Comparison of ENCODE assay signal across 8 cellular contexts in the genomic region with DNA sequence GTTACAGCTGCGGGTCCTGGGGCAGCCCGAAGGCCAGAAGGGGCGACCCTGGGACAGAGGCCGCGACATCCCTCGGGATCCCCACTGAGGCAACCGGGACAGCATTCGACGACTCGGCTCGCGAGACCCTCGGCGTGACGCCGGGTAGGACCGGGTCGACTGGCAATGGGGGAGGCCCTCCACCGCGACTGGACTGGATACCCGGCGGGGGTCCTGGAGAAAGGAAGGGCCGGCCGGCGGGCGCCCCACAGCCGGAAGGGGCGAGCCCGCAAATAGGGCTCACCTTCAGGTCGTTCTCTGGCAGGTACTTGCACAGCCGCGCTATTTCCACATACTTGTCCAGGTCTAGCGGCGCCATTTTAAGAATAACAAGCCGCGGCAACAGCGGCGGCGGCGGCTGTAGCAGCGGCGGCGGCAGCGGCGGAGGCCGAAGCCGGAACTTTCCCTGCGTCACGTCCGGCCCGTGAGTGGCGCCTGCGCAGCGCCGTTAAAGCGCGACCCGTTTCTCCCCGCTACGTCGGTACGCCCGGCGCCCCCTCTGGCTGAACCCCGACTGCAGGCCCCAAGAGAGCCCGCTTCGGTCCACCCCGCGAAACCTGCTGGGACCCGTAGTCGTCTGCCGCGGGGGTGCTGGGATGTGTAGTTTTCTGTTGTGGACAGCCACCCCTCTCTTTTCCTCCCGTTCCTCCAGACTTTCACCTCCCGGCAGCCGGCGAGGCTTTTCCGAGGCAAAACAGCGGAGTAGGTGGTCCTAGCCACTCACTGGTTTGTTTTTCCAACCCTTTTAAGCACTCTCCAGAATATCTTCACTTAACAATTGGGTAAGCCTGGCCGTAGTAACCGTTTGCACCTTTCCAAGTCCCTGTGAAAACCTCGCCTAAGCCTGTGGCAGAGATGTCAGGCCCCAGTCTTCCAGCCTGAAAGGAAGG. TPM values are rescaled to one million over a fixed set of nuclear protein-coding genes. Genes with fewer than 3 reads are reported as not detected.
DNase-seq lines count a peak whose midpoint lies in the region; ATAC-seq and TF ChIP-seq lines count a peak whose summit lies in the region.

Gene PPP6C, minus strand, starts transcription at position 443 of the 929 bp plus-strand sequence. Its CDS starts 85 bp downstream, at position 358.

- TF ChIP-seq CTCF in GM12875 (IDR thresholded peaks at IDR 0.05; ENCODE audit: borderline replicate concordance, insufficient read depth, low read depth, low read length) (peak; percentile 86), heart left ventricle (IDR thresholded peaks at IDR 0.05) (peak; percentile 53 to 86 (median 64)), upper lobe of left lung (IDR thresholded peaks at IDR 0.05) (peak; percentile 53 to 91 (median 86))

- no peaks in the 10 kb centered on the region for H3K27me3 ChIP-seq in heart left ventricle
- no peaks in the 10 kb centered on the region for H3K27me3 ChIP-seq in upper lobe of left lung

- H3K36me3 ChIP-seq in heart left ventricle: no peaks in the 10 kb centered on the region
- no peaks in the 10 kb centered on the region for H3K36me3 ChIP-seq in upper lobe of left lung

- DNase-seq in NCI-H1417 treated with DMSO at 0.1 percent for 48 hours (lab: John Stamatoyannopoulos, UW): peak; percentile 84
- peak; percentile 97 for DNase-seq in T follicular helper cell (ENCODE audit: low read depth)
- peak; percentile 98 to 99 (median 98) for DNase-seq in heart left ventricle
- peak; percentile 97 to 100 (median 98) for DNase-seq in posterior cingulate gyrus
- peak; percentile 98 to 99 for DNase-seq in upper lobe of left lung

- ATAC-seq in HG02798 (IDR thresholded peaks at IDR 0.05; ENCODE audit: poor library complexity, unreplicated experiment): peak; percentile 98
- peak; percentile 98 to 99 (median 99) for ATAC-seq in heart left ventricle
- peak; percentile 99 for ATAC-seq in upper lobe of left lung (ENCODE audit: low FRiP score in 2 of 2)

- intact Hi-C loops in heart left ventricle (cut with DNase I): loop anchor here in 3 of 10 donors (2.0 to 10.0 kb wide), 5 partner anchors 47 to 325 kb away; partner anchors contain the start of genes SCAI (in 2 of the 3), ARPC5L (in 1 of the 3), GOLGA1 (in 1 of the 3) and HSPA5 (in 1 of the 3)
- intact Hi-C loops in posterior cingulate gyrus (cut with DNase I): loop anchor here (1.0 kb wide), 1 partner anchor 52 kb away; the partner anchor contains the start of gene HSPA5

- H3K27ac ChIP-seq in adipose tissue (ENCODE audit: low read depth, low read length) (peak within 1 kb of the TSS; percentile 83), heart left ventricle (peak within 1 kb of the TSS; percentile 71 to 97 (median 93)), upper lobe of left lung (peak within 1 kb of the TSS; percentile 95 to 98 (median 96))

- H3K4me1 ChIP-seq in heart left ventricle (peaks cover 0 to 49% (median 35%) of the 10 kb centered on the region in 12 donors), upper lobe of left lung (peaks cover 16 to 43% (median 30%) of the 10 kb centered on the region in 4 donors)

- H3K4me3 ChIP-seq in GM12875 (ENCODE audit: low read depth, low read length) (peak within 1 kb of the TSS; percentile 83), heart left ventricle (peak within 1 kb of the TSS; percentile 60 to 100 (median 99)), upper lobe of left lung (peak within 1 kb of the TSS; percentile 83 to 94 (median 89))

- TF ChIP-seq POLR2A in heart left ventricle (IDR thresholded peaks at IDR 0.05) (peak; percentile 8 to 81), upper lobe of left lung (IDR thresholded peaks at IDR 0.05) (peak; percentile 70 to 90 (median 73))

- H3K9me3 ChIP-seq in heart left ventricle (no peaks in the 10 kb centered on the region), upper lobe of left lung (no peaks in the 10 kb centered on the region)

- TF ChIP-seq EP300 in upper lobe of left lung (IDR thresholded peaks at IDR 0.05): peak in 1 of 4 donors; percentile 14

- 0 to 1% (median 0%) methylated on average over 64 to 82 of the region's 82 CpGs for WGBS in adipose tissue, 3 donors
- 0 to 1% (median 0%) methylated on average over 22 to 82 of the region's 82 CpGs for WGBS in heart left ventricle, 4 donors
- 0 to 1% methylated on average over 22 to 28 of the region's 82 CpGs for WGBS in upper lobe of left lung, 2 donors

RNA-seq across cellular contexts. Expression of gene PPP6C, which starts in this region (rescaled TPM):
- 10 to 100 TPM; 15.1 to 29.0 (median 23.8) TPM for polyA plus RNA-seq in adipose tissue
- total RNA-seq in heart left ventricle: 10 to 100 TPM; 26.6 to 40.7 (median 37.7) TPM
- 10 to 100 TPM; 12.0 to 25.2 TPM for polyA plus RNA-seq in heart left ventricle
- total RNA-seq in upper lobe of left lung: 10 to 100 TPM in 4 of 6 donors, 1 to 10 TPM in 2; 7.5 to 42.5 (median 36.7) TPM

Comparison
In these comparisons a context has a peak if more than half of its experiments do, and no peak if none do; other contexts are left out.
1. Peak in every context shown above with its lines: DNase-seq, ATAC-seq, H3K4me3 ChIP-seq and H3K27ac ChIP-seq.